ENCODE assay signal across 8 cellular contexts in genomic region chr17:49646056-49646390, GRCh38. TPM values are rescaled to one million over a fixed set of nuclear protein-coding genes. Genes with fewer than 3 reads are reported as not detected.
DNase-seq lines count a peak whose midpoint lies in the region; ATAC-seq and TF ChIP-seq lines count a peak whose summit lies in the region.
"Not testable (repeated sequence)": the region's sequence is repeated elsewhere in the genome, so short reads cannot be mapped to it uniquely, and the experiment has no call there.

No MANE protein-coding gene starts in this region.

- peak overlapping the region; percentile 95 for H3K4me2 ChIP-seq in KMS-11
- not testable (repeated sequence) for H3K4me2 ChIP-seq in mesenchymal stem cell (ENCODE audit: low read length, poor library complexity, severe bottlenecking)

- H4K20me1 ChIP-seq in KMS-11 (ENCODE audit: insufficient read depth) = not testable (repeated sequence)

- H3K9me3 ChIP-seq in gastroesophageal sphincter; mesenchymal stem cell (ENCODE audit: control insufficient read depth, low read length); testis: not testable (repeated sequence)

- not testable (repeated sequence) for TF ChIP-seq POLR2A in gastroesophageal sphincter (IDR thresholded peaks at IDR 0.05); testis (IDR thresholded peaks at IDR 0.05)

- H3K4me1 ChIP-seq in ACC112 (ENCODE audit: control insufficient read depth, insufficient read depth, low read length, unreplicated experiment) (peaks cover 31% of the 10 kb centered on the region), KMS-11 (ENCODE audit: low read depth, poor library complexity, severe bottlenecking) (peaks cover 58% of the 10 kb centered on the region), gastroesophageal sphincter (peaks cover 6 to 94% (median 7%) of the 10 kb centered on the region in 3 donors), mesenchymal stem cell (ENCODE audit: control insufficient read depth, insufficient read depth, low read depth, low read length) (peaks cover 10% of the 10 kb centered on the region)
- H3K4me1 ChIP-seq in rectal smooth muscle tissue (ENCODE audit: control insufficient read depth, insufficient read depth, low read length); testis: not testable (repeated sequence)

- peak overlapping the region; percentile 60 for H3K27ac Mint-ChIP-seq in activated CD8-positive, alpha-beta T cell treated with anti-CD3 and anti-CD28 coated beads, Interleukin-2, amount 10 ng/mL, durations not matched to agents 7 days and 5 days
- peak overlapping the region in 3 of 5 experiments; percentile 6 to 77 (median 55) for H3K27ac Mint-ChIP-seq in brain

- peak overlapping the region; percentile 76 for H3K4me3 ChIP-seq in ACC112 (ENCODE audit: low read depth, low read length)
- not testable (repeated sequence) for H3K4me3 ChIP-seq in KMS-11 (IDR thresholded peaks at IDR 0.05; ENCODE audit: insufficient read depth, low read depth, low read length); testis
- peak overlapping the region; percentile 47 to 49 for H3K4me3 ChIP-seq in gastroesophageal sphincter
- H3K4me3 ChIP-seq in mesenchymal stem cell (ENCODE audit: insufficient read depth in 1 of 2, low read depth in 1 of 2, low read length in 2 of 2) = peak overlapping the region in 1 of 2 experiments; percentile 74
- peak overlapping the region; percentile 52 for H3K4me3 ChIP-seq in rectal smooth muscle tissue (ENCODE audit: low read length)

- not testable (repeated sequence) for H3K9me3 Mint-ChIP-seq in activated CD8-positive, alpha-beta T cell treated with anti-CD3 and anti-CD28 coated beads, Interleukin-2, amount 10 ng/mL, durations not matched to agents 7 days and 5 days (ENCODE audit: insufficient read depth); brain

- H3K4ac ChIP-seq in mesenchymal stem cell (ENCODE audit: low read depth in 1 of 2, low read length in 2 of 2) = not testable (repeated sequence)

- H2BK5ac ChIP-seq in mesenchymal stem cell (ENCODE audit: low read depth, low read length, poor library complexity, severe bottlenecking) = not testable (repeated sequence)

- not testable (repeated sequence) for H3K27me3 Mint-ChIP-seq in activated CD8-positive, alpha-beta T cell treated with anti-CD3 and anti-CD28 coated beads, Interleukin-2, amount 10 ng/mL, durations not matched to agents 7 days and 5 days (ENCODE audit: low read depth); brain

- CTCF ChIA-PET in activated CD8-positive, alpha-beta T cell treated with anti-CD3 and anti-CD28 coated beads, Interleukin-2, amount 10 ng/mL, durations not matched to agents 7 days and 5 days (lab: Charles Lee) = interaction anchor here (0.6 to 3.2 kb wide), 8 partner anchors 14 to 78 kb away, joined by 3 to 11 read pairs (median 4); partner anchors contain the start of gene NXPH3

- not testable (repeated sequence) for H2AK5ac ChIP-seq in mesenchymal stem cell (ENCODE audit: low read length, severe bottlenecking)

- not testable (repeated sequence) for H3K4me3 Mint-ChIP-seq in activated CD8-positive, alpha-beta T cell treated with anti-CD3 and anti-CD28 coated beads, Interleukin-2, amount 10 ng/mL, durations not matched to agents 7 days and 5 days; brain

- H3K27ac ChIP-seq in ACC112 (ENCODE audit: low read depth, low read length) (peak overlapping the region; percentile 99), KMS-11 (peak overlapping the region; percentile 79), gastroesophageal sphincter (peak overlapping the region; percentile 84 to 100 (median 90)), mesenchymal stem cell (ENCODE audit: low read length, poor library complexity, severe bottlenecking) (peak overlapping the region; percentile 86), rectal smooth muscle tissue (ENCODE audit: low read depth, low read length) (peak overlapping the region; percentile 97), testis (peak overlapping the region; percentile 26 to 52)

- H4K91ac ChIP-seq in mesenchymal stem cell (ENCODE audit: low read length) = not testable (repeated sequence)

- H3K4me1 Mint-ChIP-seq in activated CD8-positive, alpha-beta T cell treated with anti-CD3 and anti-CD28 coated beads, Interleukin-2, amount 10 ng/mL, durations not matched to agents 7 days and 5 days (ENCODE audit: low read depth) = peaks cover 24% of the 10 kb centered on the region
- H3K4me1 Mint-ChIP-seq in brain = peaks cover 23% of the 10 kb centered on the region

- H3K9ac ChIP-seq in KMS-11 = peak overlapping the region; percentile 43
- H3K9ac ChIP-seq in mesenchymal stem cell (ENCODE audit: low read length) = peak overlapping the region; percentile 81
- H3K9ac ChIP-seq in rectal smooth muscle tissue (ENCODE audit: low read length) = not testable (repeated sequence)

- TF ChIP-seq CTCF in KMS-11 (conservative IDR thresholded peaks at IDR 0.05; ENCODE audit: low read depth, low read length); brain (conservative IDR thresholded peaks at IDR 0.05); gastroesophageal sphincter (IDR thresholded peaks at IDR 0.05); testis (IDR thresholded peaks at IDR 0.05): not testable (repeated sequence)

- H3K79me1 ChIP-seq in mesenchymal stem cell (replicated peaks; ENCODE audit: low read length, poor library complexity, severe bottlenecking) = not testable (repeated sequence)

- not testable (repeated sequence) for H4K8ac ChIP-seq in mesenchymal stem cell (ENCODE audit: low read length)

- not testable (repeated sequence) for TF ChIP-seq EP300 in gastroesophageal sphincter (IDR thresholded peaks at IDR 0.05)

- H3K79me2 ChIP-seq in ACC112 (ENCODE audit: control insufficient read depth, insufficient read depth, low read length, unreplicated experiment) = peaks cover 61% of the 10 kb centered on the region
- H3K79me2 ChIP-seq in KMS-11 (ENCODE audit: insufficient read depth, low read depth) = peaks cover 61% of the 10 kb centered on the region; the same call in 1 of the 2 replicates

- H2BK12ac ChIP-seq in mesenchymal stem cell (ENCODE audit: low read length in 2 of 2) = not testable (repeated sequence)

- H3K27me3 ChIP-seq in ACC112 (ENCODE audit: insufficient read depth, low read length); KMS-11 (ENCODE audit: insufficient read depth, low read depth); gastroesophageal sphincter; mesenchymal stem cell (ENCODE audit: control insufficient read depth in 1 of 2, insufficient read depth in 1 of 2, low read length in 2 of 2); rectal smooth muscle tissue (ENCODE audit: control insufficient read depth, insufficient read depth, low read length); testis: not testable (repeated sequence)

- DNase-seq in activated CD8-positive, alpha-beta T cell treated with anti-CD3 and anti-CD28 coated beads, Interleukin-2, amount 10 ng/mL, durations not matched to agents 7 days and 5 days; mesenchymal stem cell; testis: not testable (repeated sequence)

- H3K18ac ChIP-seq in mesenchymal stem cell (ENCODE audit: low read depth in 1 of 2, low read length in 2 of 2) = peak overlapping the region in 1 of 2 experiments; percentile 33

- H3K23ac ChIP-seq in mesenchymal stem cell (ENCODE audit: low read length in 2 of 2) = not testable (repeated sequence)

- 40 to 57% methylated on average over 1 of the region's 1 CpG for WGBS in gastroesophageal sphincter (ENCODE audit: low coverage in 1 of 2), 2 donors
- WGBS in mesenchymal stem cell = 78% methylated on average over 1 of the region's 1 CpG
- 64 to 81% methylated on average over 1 of the region's 1 CpG for WGBS in testis, 2 donors

- not testable (repeated sequence) for H3K36me3 ChIP-seq in ACC112 (ENCODE audit: insufficient read depth, low read length); KMS-11 (ENCODE audit: insufficient read depth); gastroesophageal sphincter; mesenchymal stem cell (ENCODE audit: control insufficient read depth in 1 of 2, insufficient read depth in 2 of 2, low read depth in 1 of 2, low read length in 2 of 2); rectal smooth muscle tissue (ENCODE audit: control insufficient read depth, insufficient read depth, low read length); testis (ENCODE audit: low read depth, missing control alignments)

- not testable (repeated sequence) for H3K14ac ChIP-seq in mesenchymal stem cell (ENCODE audit: low read length in 2 of 2)

- H3K36me3 Mint-ChIP-seq in activated CD8-positive, alpha-beta T cell treated with anti-CD3 and anti-CD28 coated beads, Interleukin-2, amount 10 ng/mL, durations not matched to agents 7 days and 5 days (ENCODE audit: low read depth) = not testable (repeated sequence)
- H3K36me3 Mint-ChIP-seq in brain = peaks cover 11% of the 10 kb centered on the region

- H2BK120ac ChIP-seq in mesenchymal stem cell (ENCODE audit: low read depth, low read length) = not testable (repeated sequence)

- H2AFZ ChIP-seq in ACC112 (ENCODE audit: low read length, unreplicated experiment); mesenchymal stem cell (ENCODE audit: low read depth, low read length): not testable (repeated sequence)
- H2AFZ ChIP-seq in KMS-11 (ENCODE audit: low read depth) = peak overlapping the region; percentile 39; the same call in 1 of the 2 replicates

- intact Hi-C loops in testis (cut with DNase I; ENCODE audit: low total_unique reads) = not testable (repeated sequence)

- H2BK15ac ChIP-seq in mesenchymal stem cell (ENCODE audit: low read depth, poor library complexity, severe bottlenecking) = not testable (repeated sequence)

- POLR2A ChIA-PET in activated CD8-positive, alpha-beta T cell treated with anti-CD3 and anti-CD28 coated beads, Interleukin-2, amount 10 ng/mL, durations not matched to agents 7 days and 5 days (lab: Charles Lee) = interaction anchor here (0.6 kb wide), 1 partner anchor 43 kb away, joined by 3 read pairs; no protein-coding TSS in a partner anchor

- not testable (repeated sequence) for ATAC-seq in activated CD8-positive, alpha-beta T cell treated with anti-CD3 and anti-CD28 coated beads, Interleukin-2, amount 10 ng/mL, durations not matched to agents 7 days and 5 days
- ATAC-seq in gastroesophageal sphincter = peak; percentile 34

RNA-seq across cellular contexts. Expression of gene SPOP, which starts 31.9 kb away (rescaled TPM):
- 10 to 100 TPM; 49.5 to 52.0 TPM for total RNA-seq in activated CD8-positive, alpha-beta T cell treated with anti-CD3 and anti-CD28 coated beads, Interleukin-2, amount 10 ng/mL, durations not matched to agents 7 days and 5 days
- polyA plus RNA-seq in brain (ENCODE audit: insufficient read depth, low read depth, low replicate concordance) (52.7 TPM), testis (ENCODE audit: insufficient read depth, low read depth, low replicate concordance) (39.6 TPM)
- total RNA-seq in gastroesophageal sphincter (100 to 1,000 TPM; 159 to 268 (median 176) TPM), testis (10 to 100 TPM; 52.0 to 60.6 TPM)
- polyA plus RNA-seq in mesenchymal stem cell (2013, experiment 1 of 2) = 33.1 TPM
- 34.1 TPM for polyA plus RNA-seq in mesenchymal stem cell (2013, experiment 2 of 2)

Comparison
In these comparisons a context has a peak if more than half of its experiments do, and no peak if none do; other contexts are left out.
1. H3K27ac ChIP-seq: peak in every context shown above with its lines; median percentile 99 in ACC112; 97 in rectal smooth muscle tissue; 90 in gastroesophageal sphincter; 86 in mesenchymal stem cell; 79 in KMS-11; 39 in testis.